ENCODE assay signal across 28 cellular contexts in genomic region chr5:173435543-173435942, GRCh38.
DNase-seq lines count a peak whose midpoint lies in the region; ATAC-seq, FAIRE-seq and TF ChIP-seq lines count a peak whose summit lies in the region.
"Had no signal": no experiment of that assay in that cellular context is flagged by ENCODE, and none has a peak within 500 bp of the region (broad histone marks: within the 10 kb centered on the region; RNA-seq: fewer than 3 reads in every experiment).

No MANE protein-coding gene starts in this region.

- 71% methylated on average over 14 of the region's 14 CpGs for WGBS in HepG2 (ENCODE audit: low lambda C conversion rate)
- WGBS in adrenal gland, 4 donors: 52 to 62% (median 60%) methylated on average over 13 to 14 of the region's 14 CpGs

- H3F3A ChIP-seq in neural progenitor cell (ENCODE audit: low read depth): no peaks in the 10 kb centered on the region

- TF ChIP-seq POLR2A in HepG2 (IDR thresholded peaks at IDR 0.05; ENCODE audit: insufficient read depth in 1 of 2, low read depth in 2 of 2, low read length in 2 of 2) (no peak), adrenal gland (IDR thresholded peaks at IDR 0.05) (no peak)

- no peak for FAIRE-seq in HepG2 (lab: Jason Lieb, UNC)
- FAIRE-seq: frontal cortex, G401.6 had no signal

- H3K36me3 Mint-ChIP-seq in neural progenitor cell: no peaks in the 10 kb centered on the region

- H3K9me3 ChIP-seq in left ventricle myocardium inferior (replicated peaks) (no peaks in the 10 kb centered on the region), neural progenitor cell (ENCODE audit: low read depth) (no peaks in the 10 kb centered on the region), HepG2 (ENCODE audit: low read length) (no peaks in the 10 kb centered on the region), adrenal gland (replicated peaks in 1 of 3) (no peaks in the 10 kb centered on the region)
- H3K9me3 ChIP-seq: psoas muscle, upper lobe of right lung had no signal

- no peak for TF ChIP-seq CTCF in left ventricle myocardium inferior (IDR thresholded peaks at IDR 0.05; ENCODE audit: borderline replicate concordance)
- no peak for TF ChIP-seq CTCF in fibroblast of mammary gland (conservative IDR thresholded peaks at IDR 0.05; ENCODE audit: control insufficient read depth, insufficient read depth, low read depth, low read length)
- no peak for TF ChIP-seq CTCF in neural progenitor cell (IDR thresholded peaks at IDR 0.05)
- no peak for TF ChIP-seq CTCF in HepG2 (CRISPR knock-in tag; IDR thresholded peaks at IDR 0.05)
- TF ChIP-seq CTCF in adrenal gland (IDR thresholded peaks at IDR 0.05): no peak

- DNase-seq in left cardiac atrium (no peak), left ventricle myocardium inferior (no peak), fibroblast of mammary gland (ENCODE audit: low read depth) (no peak), neural progenitor cell (ENCODE audit: low spot score) (peak; percentile 22), HepG2 (ENCODE audit: low spot score) (no peak), adrenal gland (no peak), amniotic stem cell (lab: John Stamatoyannopoulos, UW) (no peak)
- DNase-seq: activated CD4-positive, alpha-beta T cell treated with anti-CD3 and anti-CD28 coated beads, Interleukin-2, amount 10 ng/mL, durations not matched to agents 24 days and 14 days; activated naive CD4-positive, alpha-beta T cell; activated T-cell treated with anti-CD3 and anti-CD28 coated beads, Interleukin-2, amount 50 U/mL, for 4 hours; amygdala; GOT3; islet precursor cell; NCI-H1048; NCI-H187; NCI-H774; substantia nigra; T-helper 2 cell; upper lobe of right lung had no signal

- H3K9me3 Mint-ChIP-seq in neural progenitor cell: peaks cover 4% of the 10 kb centered on the region
- H3K9me3 Mint-ChIP-seq: activated CD4-positive, alpha-beta T cell treated with anti-CD3 and anti-CD28 coated beads, Interleukin-2, amount 10 ng/mL, durations not matched to agents 24 days and 14 days; activated T-cell treated with anti-CD3 and anti-CD28 coated beads, Interleukin-2, amount 50 U/mL, for 4 hours; central memory CD8-positive, alpha-beta T cell had no signal

- H2AFZ ChIP-seq in neural progenitor cell (replicated peaks) (peak overlapping the region; percentile 82), HepG2 (ENCODE audit: low read length) (no peak overlapping the region)

- in situ Hi-C loops in HepG2 (cut with HindIII; ENCODE audit: extremely low pct_ligation_motif_present, low pct_unique_long_range_greater_than_20kb): no loop called here

- H3K4me1 ChIP-seq in left ventricle myocardium inferior (no peaks in the 10 kb centered on the region), neural progenitor cell (peaks cover 9% of the 10 kb centered on the region), HepG2 (ENCODE audit: insufficient read depth, low read length) (no peaks in the 10 kb centered on the region), adrenal gland (replicated peaks in 1 of 2) (no peaks in the 10 kb centered on the region)
- H3K4me1 ChIP-seq: psoas muscle, upper lobe of right lung had no signal

- H3K79me2 ChIP-seq in neural progenitor cell (ENCODE audit: low read depth) (no peaks in the 10 kb centered on the region), HepG2 (ENCODE audit: insufficient read depth, low read length) (no peaks in the 10 kb centered on the region)

- H3K27me3 ChIP-seq in left ventricle myocardium inferior (ENCODE audit: low read depth): peaks cover 3% of the 10 kb centered on the region
- no peaks in the 10 kb centered on the region for H3K27me3 ChIP-seq in neural progenitor cell
- H3K27me3 ChIP-seq in HepG2 (ENCODE audit: control insufficient read depth in 1 of 2, insufficient read depth in 2 of 2, low read length in 2 of 2): 0 out of 5 replicates have a peak, but pooled peaks cover 1 to 8% of the 10 kb centered on the region in 2 experiments
- no peaks in the 10 kb centered on the region for H3K27me3 ChIP-seq in adrenal gland
- H3K27me3 ChIP-seq: upper lobe of right lung had no signal

- no peak for TF ChIP-seq RAD21 in HepG2 (CRISPR knock-in tag; IDR thresholded peaks at IDR 0.05)

- no peak overlapping the region for H3K27ac Mint-ChIP-seq in neural progenitor cell
- H3K27ac Mint-ChIP-seq: activated CD4-positive, alpha-beta T cell treated with anti-CD3 and anti-CD28 coated beads, Interleukin-2, amount 10 ng/mL, durations not matched to agents 24 days and 14 days had no signal

- peaks cover 8% of the 10 kb centered on the region for H3K4me1 Mint-ChIP-seq in neural progenitor cell
- H3K4me1 Mint-ChIP-seq: activated CD4-positive, alpha-beta T cell treated with anti-CD3 and anti-CD28 coated beads, Interleukin-2, amount 10 ng/mL, durations not matched to agents 24 days and 14 days; central memory CD8-positive, alpha-beta T cell had no signal

- peak; percentile 53 for ATAC-seq in left cardiac atrium
- ATAC-seq in HepG2: no peak
- no peak for ATAC-seq in GM21529 (IDR thresholded peaks at IDR 0.05; ENCODE audit: unreplicated experiment)
- ATAC-seq: activated T-cell treated with anti-CD3 and anti-CD28 coated beads, Interleukin-2, amount 50 U/mL, for 4 hours; SK-N-SH treated with all-trans-retinoic acid at 6 μM for 48 hours; upper lobe of right lung had no signal

- H3K27ac ChIP-seq in left ventricle myocardium inferior (replicated peaks) (no peak overlapping the region), neural progenitor cell (no peak overlapping the region), HepG2 (ENCODE audit: extremely low read length, insufficient read depth, low read length) (no peak overlapping the region), adrenal gland (no peak overlapping the region)
- H3K27ac ChIP-seq: psoas muscle, upper lobe of right lung, VCaP had no signal

- H3K27me3 Mint-ChIP-seq in neural progenitor cell (ENCODE audit: insufficient read depth, low read depth): peaks cover 7% of the 10 kb centered on the region

- H4K20me1 ChIP-seq in neural progenitor cell (ENCODE audit: low read depth): no peaks in the 10 kb centered on the region
- H4K20me1 ChIP-seq in HepG2 (ENCODE audit: insufficient read depth, low read length): no peaks in the 10 kb centered on the region

- TF ChIP-seq EP300 in HepG2 (IDR thresholded peaks at IDR 0.05; ENCODE audit: low read depth in 2 of 2, low read length in 2 of 2) (no peak), HepG2 (CRISPR knock-in tag; IDR thresholded peaks at IDR 0.05; ENCODE audit: borderline replicate concordance) (no peak)

- no peak overlapping the region for H3K4me2 ChIP-seq in neural progenitor cell
- no peak overlapping the region for H3K4me2 ChIP-seq in HepG2 (ENCODE audit: low read depth, low read length)
- H3K4me2 ChIP-seq: smooth muscle cell had no signal

- CTCF ChIA-PET in HepG2 (lab: Yijun Ruan, JAX; ENCODE audit: low intra/inter-chr PET ratio, low total read pairs): no interaction called here

- POLR2A ChIA-PET in HepG2 (lab: Yijun Ruan, JAX): no interaction called here

- no peaks in the 10 kb centered on the region for H3K36me3 ChIP-seq in left ventricle myocardium inferior
- no peaks in the 10 kb centered on the region for H3K36me3 ChIP-seq in neural progenitor cell
- no peaks in the 10 kb centered on the region for H3K36me3 ChIP-seq in HepG2 (replicated peaks in 1 of 2; ENCODE audit: control insufficient read depth in 1 of 2, insufficient read depth in 2 of 2, low read length in 2 of 2)
- H3K36me3 ChIP-seq in adrenal gland (replicated peaks in 1 of 2): no peaks in the 10 kb centered on the region
- H3K36me3 ChIP-seq: upper lobe of right lung had no signal

- intact Hi-C loops in left cardiac atrium (cut with DNase I): no loop called here
- intact Hi-C loops in left ventricle myocardium inferior (cut with micrococcal nuclease): no loop called here
- intact Hi-C loops in HepG2 (cut with micrococcal nuclease; ENCODE audit: unreplicated experiment): no loop called here
- intact Hi-C loops in adrenal gland (cut with DNase I): no loop called here

- H3K4me3 Mint-ChIP-seq in neural progenitor cell: no peak overlapping the region
- H3K4me3 Mint-ChIP-seq: activated CD4-positive, alpha-beta T cell treated with anti-CD3 and anti-CD28 coated beads, Interleukin-2, amount 10 ng/mL, durations not matched to agents 24 days and 14 days; activated T-cell treated with anti-CD3 and anti-CD28 coated beads, Interleukin-2, amount 50 U/mL, for 4 hours; central memory CD8-positive, alpha-beta T cell had no signal

- no TSS peak for BruUV-seq in HepG2 (replicated peaks; lab: Mats Ljungman, UMichigan)

- H3K4me3 ChIP-seq in left ventricle myocardium inferior (no peak overlapping the region), fibroblast of mammary gland (ENCODE audit: control insufficient read depth, low read depth, low read length) (peak overlapping the region; percentile 2), neural progenitor cell (no peak overlapping the region), HepG2 (replicated peaks in 1 of 3; ENCODE audit: insufficient read depth in 1 of 3, low read depth in 2 of 3, low read length in 3 of 3) (no peak overlapping the region), adrenal gland (no peak overlapping the region)
- H3K4me3 ChIP-seq: lung, psoas muscle, smooth muscle cell, upper lobe of right lung had no signal

- no peak overlapping the region for H3K9ac ChIP-seq in neural progenitor cell
- H3K9ac ChIP-seq in HepG2 (ENCODE audit: insufficient read depth, low read depth, low read length): no peak overlapping the region

TF ChIP-seq in HepG2, 621 proteins besides CTCF, POLR2A, EP300 and RAD21 (continues in another document):
- TF ChIP-seq HMG20B (CRISPR knock-in tag; conservative IDR thresholded peaks at IDR 0.05) (no peak), FOXP1 (IDR thresholded peaks at IDR 0.05) (no peak), FOXP1 (CRISPR knock-in tag; IDR thresholded peaks at IDR 0.05) (no peak), ZNF343 (CRISPR knock-in tag; IDR thresholded peaks at IDR 0.05) (no peak), ZNF503 (CRISPR knock-in tag; IDR thresholded peaks at IDR 0.05) (no peak), ZNF138 (CRISPR knock-in tag; IDR thresholded peaks at IDR 0.05; ENCODE audit: low read depth) (no peak), HNF4A (CRISPR knock-in tag; IDR thresholded peaks at IDR 0.05) (no peak), ZNF333 (CRISPR knock-in tag; IDR thresholded peaks at IDR 0.05; ENCODE audit: borderline replicate concordance) (no peak), POLR2G (IDR thresholded peaks at IDR 0.05; ENCODE audit: low read depth, low read length) (no peak)

Comparison
In these comparisons a context has a peak if more than half of its experiments do, and no peak if none do; other contexts are left out.
1. ATAC-seq: peak in left cardiac atrium (2 of 2); none in HepG2 (single experiment) and GM21529 (single experiment).